Comparison of ENCODE assay signal across 1 cellular context in the genomic region with DNA sequence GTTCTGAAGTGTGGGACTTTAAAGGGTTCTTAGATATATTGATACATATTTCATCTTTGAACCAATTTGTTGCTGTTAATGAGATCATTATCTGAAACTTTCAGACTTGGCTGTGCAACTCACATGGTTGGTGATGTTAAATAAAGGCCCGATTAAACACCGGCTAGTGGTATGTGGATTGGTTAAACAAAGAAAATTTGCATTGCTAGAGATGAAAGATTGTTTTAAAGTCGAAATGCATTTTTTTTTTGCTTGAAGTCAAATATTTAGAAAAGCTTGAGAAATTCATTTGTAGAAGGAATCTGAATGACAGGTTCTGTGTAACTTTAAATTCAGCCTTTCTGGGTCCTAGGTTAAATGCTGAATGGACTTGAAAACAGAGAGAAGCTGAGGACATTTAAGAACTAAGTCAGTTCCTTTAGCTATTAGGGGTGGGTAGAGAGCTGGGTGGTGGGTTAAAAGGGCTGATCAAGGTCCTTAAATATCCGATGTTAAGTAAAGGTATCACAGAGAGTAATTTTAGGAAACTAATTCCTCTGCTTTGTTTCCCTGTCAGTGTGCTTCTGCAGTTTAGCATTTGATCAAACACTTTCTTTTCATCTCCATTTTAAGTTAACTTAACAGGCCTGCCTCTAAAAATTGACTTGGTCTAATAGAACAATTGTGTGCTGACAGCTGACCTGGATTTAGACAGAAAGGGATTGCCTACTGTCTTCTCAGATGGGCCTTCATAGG.
TF ChIP-seq lines count a peak whose summit lies in the region.

No MANE protein-coding gene starts in this region.

TF ChIP-seq in HepG2, 621 proteins besides CTCF, POLR2A, EP300 and RAD21:
- TF ChIP-seq, protein P1, sequence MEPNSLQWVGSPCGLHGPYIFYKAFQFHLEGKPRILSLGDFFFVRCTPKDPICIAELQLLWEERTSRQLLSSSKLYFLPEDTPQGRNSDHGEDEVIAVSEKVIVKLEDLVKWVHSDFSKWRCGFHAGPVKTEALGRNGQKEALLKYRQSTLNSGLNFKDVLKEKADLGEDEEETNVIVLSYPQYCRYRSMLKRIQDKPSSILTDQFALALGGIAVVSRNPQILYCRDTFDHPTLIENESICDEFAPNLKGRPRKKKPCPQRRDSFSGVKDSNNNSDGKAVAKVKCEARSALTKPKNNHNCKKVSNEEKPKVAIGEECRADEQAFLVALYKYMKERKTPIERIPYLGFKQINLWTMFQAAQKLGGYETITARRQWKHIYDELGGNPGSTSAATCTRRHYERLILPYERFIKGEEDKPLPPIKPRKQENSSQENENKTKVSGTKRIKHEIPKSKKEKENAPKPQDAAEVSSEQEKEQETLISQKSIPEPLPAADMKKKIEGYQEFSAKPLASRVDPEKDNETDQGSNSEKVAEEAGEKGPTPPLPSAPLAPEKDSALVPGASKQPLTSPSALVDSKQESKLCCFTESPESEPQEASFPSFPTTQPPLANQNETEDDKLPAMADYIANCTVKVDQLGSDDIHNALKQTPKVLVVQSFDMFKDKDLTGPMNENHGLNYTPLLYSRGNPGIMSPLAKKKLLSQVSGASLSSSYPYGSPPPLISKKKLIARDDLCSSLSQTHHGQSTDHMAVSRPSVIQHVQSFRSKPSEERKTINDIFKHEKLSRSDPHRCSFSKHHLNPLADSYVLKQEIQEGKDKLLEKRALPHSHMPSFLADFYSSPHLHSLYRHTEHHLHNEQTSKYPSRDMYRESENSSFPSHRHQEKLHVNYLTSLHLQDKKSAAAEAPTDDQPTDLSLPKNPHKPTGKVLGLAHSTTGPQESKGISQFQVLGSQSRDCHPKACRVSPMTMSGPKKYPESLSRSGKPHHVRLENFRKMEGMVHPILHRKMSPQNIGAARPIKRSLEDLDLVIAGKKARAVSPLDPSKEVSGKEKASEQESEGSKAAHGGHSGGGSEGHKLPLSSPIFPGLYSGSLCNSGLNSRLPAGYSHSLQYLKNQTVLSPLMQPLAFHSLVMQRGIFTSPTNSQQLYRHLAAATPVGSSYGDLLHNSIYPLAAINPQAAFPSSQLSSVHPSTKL (CRISPR knock-in tag; IDR thresholded peaks at IDR 0.05), result peak; percentile 12; the same call in 1 of the 2 replicates
- TF ChIP-seq NCOR1 (IDR thresholded peaks at IDR 0.05; ENCODE audit: borderline replicate concordance, low read length), result no peak
- 0 out of 2 replicates have a peak, but pooled peaks have one; percentile 6 for TF ChIP-seq FOXA3 (CRISPR knock-in tag; IDR thresholded peaks at IDR 0.05)
- no peak for TF ChIP-seq HDAC2 (CRISPR knock-in tag; IDR thresholded peaks at IDR 0.05)
- TF ChIP-seq, protein P2, sequence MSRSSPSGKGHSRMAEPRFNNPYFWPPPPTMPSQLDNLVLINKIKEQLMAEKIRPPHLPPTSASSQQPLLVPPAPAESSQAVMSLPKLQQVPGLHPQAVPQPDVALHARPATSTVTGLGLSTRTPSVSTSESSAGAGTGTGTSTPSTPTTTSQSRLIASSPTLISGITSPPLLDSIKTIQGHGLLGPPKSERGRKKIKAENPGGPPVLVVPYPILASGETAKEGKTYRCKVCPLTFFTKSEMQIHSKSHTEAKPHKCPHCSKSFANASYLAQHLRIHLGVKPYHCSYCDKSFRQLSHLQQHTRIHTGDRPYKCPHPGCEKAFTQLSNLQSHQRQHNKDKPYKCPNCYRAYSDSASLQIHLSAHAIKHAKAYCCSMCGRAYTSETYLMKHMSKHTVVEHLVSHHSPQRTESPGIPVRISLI (CRISPR knock-in tag; IDR thresholded peaks at IDR 0.05; ENCODE audit: borderline replicate concordance), result peak; percentile 65; the same call in 1 of the 2 replicates
- peak; percentile 61; the same call in 1 of the 2 replicates for TF ChIP-seq TCF7 (IDR thresholded peaks at IDR 0.05; ENCODE audit: low read depth)
- 0 out of 2 replicates have a peak, but pooled peaks have one; percentile 9 for TF ChIP-seq ZNF792 (CRISPR knock-in tag; IDR thresholded peaks at IDR 0.05)
- TF ChIP-seq ARHGAP35 (CRISPR knock-in tag; IDR thresholded peaks at IDR 0.05; ENCODE audit: borderline replicate concordance), result no peak
- TF ChIP-seq ISL2 (CRISPR knock-in tag; IDR thresholded peaks at IDR 0.05), result peak; percentile 87
- TF ChIP-seq, protein P3, sequence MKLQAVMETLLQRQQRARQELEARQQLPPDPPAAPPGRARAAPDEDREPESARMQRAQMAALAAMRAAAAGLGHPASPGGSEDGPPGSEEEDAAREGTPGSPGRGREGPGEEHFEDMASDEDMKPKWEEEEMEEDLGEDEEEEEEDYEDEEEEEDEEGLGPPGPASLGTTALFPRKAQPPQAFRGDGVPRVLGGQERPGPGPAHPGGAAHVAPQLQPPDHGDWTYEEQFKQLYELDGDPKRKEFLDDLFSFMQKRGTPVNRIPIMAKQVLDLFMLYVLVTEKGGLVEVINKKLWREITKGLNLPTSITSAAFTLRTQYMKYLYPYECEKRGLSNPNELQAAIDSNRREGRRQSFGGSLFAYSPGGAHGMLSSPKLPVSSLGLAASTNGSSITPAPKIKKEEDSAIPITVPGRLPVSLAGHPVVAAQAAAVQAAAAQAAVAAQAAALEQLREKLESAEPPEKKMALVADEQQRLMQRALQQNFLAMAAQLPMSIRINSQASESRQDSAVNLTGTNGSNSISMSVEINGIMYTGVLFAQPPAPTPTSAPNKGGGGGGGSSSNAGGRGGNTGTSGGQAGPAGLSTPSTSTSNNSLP (IDR thresholded peaks at IDR 0.05; ENCODE audit: low read depth, low read length), result peak; percentile 40; the same call in 1 of the 2 replicates
- TF ChIP-seq, protein P4, sequence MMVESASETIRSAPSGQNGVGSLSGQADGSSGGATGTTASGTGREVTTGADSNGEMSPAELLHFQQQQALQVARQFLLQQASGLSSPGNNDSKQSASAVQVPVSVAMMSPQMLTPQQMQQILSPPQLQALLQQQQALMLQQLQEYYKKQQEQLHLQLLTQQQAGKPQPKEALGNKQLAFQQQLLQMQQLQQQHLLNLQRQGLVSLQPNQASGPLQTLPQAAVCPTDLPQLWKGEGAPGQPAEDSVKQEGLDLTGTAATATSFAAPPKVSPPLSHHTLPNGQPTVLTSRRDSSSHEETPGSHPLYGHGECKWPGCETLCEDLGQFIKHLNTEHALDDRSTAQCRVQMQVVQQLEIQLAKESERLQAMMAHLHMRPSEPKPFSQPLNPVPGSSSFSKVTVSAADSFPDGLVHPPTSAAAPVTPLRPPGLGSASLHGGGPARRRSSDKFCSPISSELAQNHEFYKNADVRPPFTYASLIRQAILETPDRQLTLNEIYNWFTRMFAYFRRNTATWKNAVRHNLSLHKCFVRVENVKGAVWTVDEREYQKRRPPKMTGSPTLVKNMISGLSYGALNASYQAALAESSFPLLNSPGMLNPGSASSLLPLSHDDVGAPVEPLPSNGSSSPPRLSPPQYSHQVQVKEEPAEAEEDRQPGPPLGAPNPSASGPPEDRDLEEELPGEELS (CRISPR knock-in tag; IDR thresholded peaks at IDR 0.05), result peak; percentile 37; the same call in 1 of the 2 replicates
- TF ChIP-seq RBFOX2 (IDR thresholded peaks at IDR 0.05; ENCODE audit: low read depth, low read length), result peak; percentile 62
- TF ChIP-seq BCL6 (CRISPR knock-in tag; IDR thresholded peaks at IDR 0.05), result peak; percentile 45
- TF ChIP-seq NFIC (IDR thresholded peaks at IDR 0.05; ENCODE audit: low read length), result 0 out of 2 replicates have a peak, but pooled peaks have one; percentile 19
- TF ChIP-seq CREM (IDR thresholded peaks at IDR 0.05), result peak; percentile 55
- TF ChIP-seq CREM (CRISPR knock-in tag; IDR thresholded peaks at IDR 0.05), result no peak
- TF ChIP-seq MIXL1 (CRISPR knock-in tag; IDR thresholded peaks at IDR 0.05), result 0 out of 2 replicates have a peak, but pooled peaks have one; percentile 14
- TF ChIP-seq HNF4A (CRISPR knock-in tag; IDR thresholded peaks at IDR 0.05), result no peak
- 0 out of 2 replicates have a peak, but pooled peaks have one; percentile 15 for TF ChIP-seq MED1 (CRISPR knock-in tag; IDR thresholded peaks at IDR 0.05)
- 0 out of 2 replicates have a peak, but pooled peaks have one; percentile 6 for TF ChIP-seq HMG20A (CRISPR knock-in tag; IDR thresholded peaks at IDR 0.05; ENCODE audit: borderline replicate concordance)
- peak; percentile 64; the same call in 1 of the 2 replicates for TF ChIP-seq NCOA2 (CRISPR knock-in tag; IDR thresholded peaks at IDR 0.05)
- no peak for TF ChIP-seq ZKSCAN5 (CRISPR knock-in tag; IDR thresholded peaks at IDR 0.05)
- TF ChIP-seq SOX13 (IDR thresholded peaks at IDR 0.05), result no peak
- peak in 1 of 2 experiments; percentile 67; a peak in 1 of 4 replicates for TF ChIP-seq SOX13 (CRISPR knock-in tag; conservative IDR thresholded peaks at IDR 0.05 in 1 of 2, IDR thresholded peaks at IDR 0.05 in 1 of 2)
- TF ChIP-seq, protein P5, sequence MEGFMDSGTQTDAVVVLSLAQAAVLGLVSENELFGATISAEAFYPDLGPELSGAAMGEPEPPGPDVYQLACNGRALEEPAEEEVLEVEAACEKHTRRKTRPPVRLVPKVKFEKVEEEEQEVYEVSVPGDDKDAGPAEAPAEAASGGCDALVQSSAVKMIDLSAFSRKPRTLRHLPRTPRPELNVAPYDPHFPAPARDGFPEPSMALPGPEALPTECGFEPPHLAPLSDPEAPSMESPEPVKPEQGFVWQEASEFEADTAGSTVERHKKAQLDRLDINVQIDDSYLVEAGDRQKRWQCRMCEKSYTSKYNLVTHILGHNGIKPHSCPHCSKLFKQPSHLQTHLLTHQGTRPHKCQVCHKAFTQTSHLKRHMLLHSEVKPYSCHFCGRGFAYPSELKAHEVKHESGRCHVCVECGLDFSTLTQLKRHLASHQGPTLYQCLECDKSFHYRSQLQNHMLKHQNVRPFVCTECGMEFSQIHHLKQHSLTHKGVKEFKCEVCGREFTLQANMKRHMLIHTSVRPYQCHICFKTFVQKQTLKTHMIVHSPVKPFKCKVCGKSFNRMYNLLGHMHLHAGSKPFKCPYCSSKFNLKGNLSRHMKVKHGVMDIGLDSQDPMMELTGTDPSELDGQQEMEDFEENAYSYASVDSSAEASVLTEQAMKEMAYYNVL (CRISPR knock-in tag; IDR thresholded peaks at IDR 0.05; ENCODE audit: borderline replicate concordance), result no peak
- TF ChIP-seq SOX6 (IDR thresholded peaks at IDR 0.05), result no peak
- peak; percentile 51; the same call in 1 of the 2 replicates for TF ChIP-seq SOX6 (CRISPR knock-in tag; IDR thresholded peaks at IDR 0.05)
- peak; percentile 50 for TF ChIP-seq AGO2 (optimal IDR thresholded peaks at IDR 0.05; ENCODE audit: low read depth, low read length)
- TF ChIP-seq GTF2F1 (IDR thresholded peaks at IDR 0.05; ENCODE audit: low read length), result no peak
